Comparison of ENCODE assay signal across 20 cellular contexts in genomic region chr7:91798425-91798824, GRCh38.
DNase-seq lines count a peak whose midpoint lies in the region; ATAC-seq, FAIRE-seq and TF ChIP-seq lines count a peak whose summit lies in the region.
"Had no signal": no experiment of that assay in that cellular context is flagged by ENCODE, and none has a peak within 500 bp of the region (broad histone marks: within the 10 kb centered on the region; RNA-seq: fewer than 3 reads in every experiment).

No MANE protein-coding gene starts in this region.

- intact Hi-C loops in GM12878 (cut with micrococcal nuclease; ENCODE audit: unreplicated experiment) = no loop called here

- POLR2A ChIA-PET in GM12878 (lab: Charles Lee) = no interaction called here

- no peak overlapping the region for H3K9ac ChIP-seq in GM12878 (ENCODE audit: control insufficient read depth, insufficient read depth, low read length)
- H3K9ac ChIP-seq: BLaER1 treated with 17β-estradiol and CSF1 and Interleukin-3, amounts not matched to agents 10 nM and 100 nM had no signal

- H3K79me2 ChIP-seq in GM12878 (ENCODE audit: control insufficient read depth, insufficient read depth, low read length) = no peaks in the 10 kb centered on the region

- no peak overlapping the region for H2AFZ ChIP-seq in GM12878 (ENCODE audit: control insufficient read depth, low read depth, low read length)

- no peak for TF ChIP-seq RAD21 in GM12878 (IDR thresholded peaks at IDR 0.05; ENCODE audit: insufficient read depth, low read depth, low read length)

- no peak for FAIRE-seq in GM12878 (lab: Jason Lieb, UNC)
- FAIRE-seq: A549, D721Med, G401.6, GM12892, GM18507, GM19239 had no signal

- no TSS peak for BruUV-seq in GM12878 (replicated peaks; lab: Mats Ljungman, UMichigan)

- RAD21 ChIA-PET in GM12878 (lab: Charles Lee; ENCODE audit: unreplicated experiment) = no interaction called here

- no peak; a peak in 1 of 4 replicates for TF ChIP-seq EP300 in GM12878 (IDR thresholded peaks at IDR 0.05; ENCODE audit: borderline replicate concordance in 1 of 2, control insufficient read depth in 1 of 2, low read depth in 2 of 2, low read length in 2 of 2)

- ATAC-seq in GM12878 (peak; percentile 71), GM18858 (IDR thresholded peaks at IDR 0.05; ENCODE audit: unreplicated experiment) (no peak)
- ATAC-seq: A549; CD8-positive, alpha-beta T cell had no signal

- CTCF ChIA-PET in GM12878 (lab: Yijun Ruan, JAX) = no interaction called here

- H3K4me2 ChIP-seq in GM12878 (ENCODE audit: control insufficient read depth, insufficient read depth) = no peak overlapping the region
- H3K4me2 ChIP-seq: A549; BLaER1 treated with 17β-estradiol and CSF1 and Interleukin-3, amounts not matched to agents 10 nM and 100 nM had no signal

- H3K4me1 ChIP-seq in GM12878 (ENCODE audit: control insufficient read depth, insufficient read depth, low read length) = no peaks in the 10 kb centered on the region
- H3K4me1 ChIP-seq: A549; BLaER1 treated with 17β-estradiol and CSF1 and Interleukin-3, amounts not matched to agents 10 nM and 100 nM; Caco-2 had no signal

- no peak overlapping the region for H3K27ac ChIP-seq in GM12878 (ENCODE audit: control insufficient read depth, insufficient read depth)
- H3K27ac ChIP-seq: 22Rv1; A549; BLaER1 treated with 17β-estradiol and CSF1 and Interleukin-3, amounts not matched to agents 10 nM and 100 nM; C4-2B had no signal

- peak; percentile 61 for DNase-seq in DMS53 (lab: John Stamatoyannopoulos, UW)
- no peak for DNase-seq in DMS53 treated with DMSO at 0.1 percent for 48 hours (lab: John Stamatoyannopoulos, UW; ENCODE audit: unreplicated experiment)
- peak; percentile 9 for DNase-seq in GM12878 (ENCODE audit: low read depth, low spot score)
- DNase-seq in NCI-H1048 (lab: John Stamatoyannopoulos, UW) = no peak
- DNase-seq: AML-193; Caco-2; Calu3; CD4-positive, alpha-beta T cell; CD8-positive, alpha-beta T cell; GF-D8 had no signal

- WGBS in GM12878 (ENCODE audit: insufficient coverage, insufficient replicate concordance, low lambda C conversion rate, missing lambda C conversion rate) = 0% methylated on average over 3 of the region's 3 CpGs

- H3K9me3 ChIP-seq in GM12878 (replicated peaks; ENCODE audit: control insufficient read depth, insufficient read depth, low read length) = no peaks in the 10 kb centered on the region
- H3K9me3 ChIP-seq: A549, Caco-2 had no signal

- SMC1A ChIA-PET in GM12878 (lab: Charles Lee; ENCODE audit: uncharacterized antibody, unreplicated experiment) = no interaction called here

- in situ Hi-C loops in GM12878 (cut with MboI) = no loop called here

- no peak overlapping the region for H3K4me3 ChIP-seq in GM12878
- H3K4me3 ChIP-seq: A549; BLaER1 treated with 17β-estradiol and CSF1 and Interleukin-3, amounts not matched to agents 10 nM and 100 nM had no signal

- no peaks in the 10 kb centered on the region for H4K20me1 ChIP-seq in GM12878 (ENCODE audit: control insufficient read depth, insufficient read depth)
- H4K20me1 ChIP-seq: BLaER1 treated with 17β-estradiol and CSF1 and Interleukin-3, amounts not matched to agents 10 nM and 100 nM had no signal

- H3K27me3 ChIP-seq in GM12878 (replicated peaks in 1 of 2; ENCODE audit: control insufficient read depth in 2 of 2, insufficient read depth in 2 of 2, low read length in 1 of 2) = no peaks in the 10 kb centered on the region; a peak in 1 of 4 replicates
- H3K27me3 ChIP-seq: BLaER1 treated with 17β-estradiol and CSF1 and Interleukin-3, amounts not matched to agents 10 nM and 100 nM had no signal

- no peaks in the 10 kb centered on the region for H3K36me3 ChIP-seq in GM12878 (ENCODE audit: control insufficient read depth in 2 of 2, insufficient read depth in 2 of 2, low read length in 1 of 2)
- H3K36me3 ChIP-seq: BLaER1 treated with 17β-estradiol and CSF1 and Interleukin-3, amounts not matched to agents 10 nM and 100 nM had no signal

- TF ChIP-seq POLR2A in GM12878 (IDR thresholded peaks at IDR 0.05; ENCODE audit: low read depth, low read length) = no peak

- no peak for TF ChIP-seq CTCF in GM12878 (IDR thresholded peaks at IDR 0.05 in 2 of 3, conservative IDR thresholded peaks at IDR 0.05 in 1 of 3; ENCODE audit: control insufficient read depth in 2 of 3, extremely low read depth in 1 of 3, insufficient read depth in 1 of 3, low read depth in 3 of 3, low read length in 3 of 3)

TF ChIP-seq in GM12878, 131 proteins besides CTCF, POLR2A, EP300 and RAD21:
- peak; percentile 98 for TF ChIP-seq MTA2 (IDR thresholded peaks at IDR 0.05; ENCODE audit: low read depth)
- TF ChIP-seq ZNF217 (IDR thresholded peaks at IDR 0.05) = peak; percentile 22; the same call in 1 of the 2 replicates
- 0 out of 2 replicates have a peak, but pooled peaks have one; percentile 20 for TF ChIP-seq ATF7 (IDR thresholded peaks at IDR 0.05; ENCODE audit: low read depth)
- TF ChIP-seq JUNB (IDR thresholded peaks at IDR 0.05) = no peak
- TF ChIP-seq SIN3A (IDR thresholded peaks at IDR 0.05; ENCODE audit: low read depth, low read length) = no peak
- TF ChIP-seq, protein P1, sequence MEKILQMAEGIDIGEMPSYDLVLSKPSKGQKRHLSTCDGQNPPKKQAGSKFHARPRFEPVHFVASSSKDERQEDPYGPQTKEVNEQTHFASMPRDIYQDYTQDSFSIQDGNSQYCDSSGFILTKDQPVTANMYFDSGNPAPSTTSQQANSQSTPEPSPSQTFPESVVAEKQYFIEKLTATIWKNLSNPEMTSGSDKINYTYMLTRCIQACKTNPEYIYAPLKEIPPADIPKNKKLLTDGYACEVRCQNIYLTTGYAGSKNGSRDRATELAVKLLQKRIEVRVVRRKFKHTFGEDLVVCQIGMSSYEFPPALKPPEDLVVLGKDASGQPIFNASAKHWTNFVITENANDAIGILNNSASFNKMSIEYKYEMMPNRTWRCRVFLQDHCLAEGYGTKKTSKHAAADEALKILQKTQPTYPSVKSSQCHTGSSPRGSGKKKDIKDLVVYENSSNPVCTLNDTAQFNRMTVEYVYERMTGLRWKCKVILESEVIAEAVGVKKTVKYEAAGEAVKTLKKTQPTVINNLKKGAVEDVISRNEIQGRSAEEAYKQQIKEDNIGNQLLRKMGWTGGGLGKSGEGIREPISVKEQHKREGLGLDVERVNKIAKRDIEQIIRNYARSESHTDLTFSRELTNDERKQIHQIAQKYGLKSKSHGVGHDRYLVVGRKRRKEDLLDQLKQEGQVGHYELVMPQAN (conservative IDR thresholded peaks at IDR 0.05) = no peak
- 0 out of 2 replicates have a peak, but pooled peaks have one; percentile 13 for TF ChIP-seq IKZF1 (conservative IDR thresholded peaks at IDR 0.05)
- TF ChIP-seq ATF3 (IDR thresholded peaks at IDR 0.05; ENCODE audit: borderline replicate concordance, extremely low read depth, low read depth, low read length) = no peak
- TF ChIP-seq BCL3 (IDR thresholded peaks at IDR 0.05; ENCODE audit: borderline replicate concordance, insufficient read depth, low read depth, low read length, poor library complexity, severe bottlenecking) = no peak
- peak in 1 of 2 experiments; percentile 24; a peak in 2 of 4 replicates for TF ChIP-seq IKZF2 (IDR thresholded peaks at IDR 0.05)

Comparison
In these comparisons a context has a peak if more than half of its experiments do, and no peak if none do; other contexts are left out.
1. DNase-seq: peak in DMS53 (single experiment) and GM12878 (single experiment); none in DMS53 treated with DMSO at 0.1 percent for 48 hours (single experiment) and NCI-H1048 (single experiment).